ENCODE assay signal across 9 cellular contexts in genomic region chr14:21103165-21103709, GRCh38. TPM values are rescaled to one million over a fixed set of nuclear protein-coding genes. Genes with fewer than 3 reads are reported as not detected.
DNase-seq lines count a peak whose midpoint lies in the region; ATAC-seq and TF ChIP-seq lines count a peak whose summit lies in the region.
"Had no signal": no experiment of that assay in that cellular context is flagged by ENCODE, and none has a peak within 500 bp of the region (broad histone marks: within the 10 kb centered on the region; RNA-seq: fewer than 3 reads in every experiment).

No MANE protein-coding gene starts in this region.

- H3K27me3 Mint-ChIP-seq in activated naive CD8-positive, alpha-beta T cell = no peaks in the 10 kb centered on the region

- no peak for TF ChIP-seq CTCF in heart left ventricle (IDR thresholded peaks at IDR 0.05)
- TF ChIP-seq CTCF in left lung (IDR thresholded peaks at IDR 0.05) = no peak
- no peak for TF ChIP-seq CTCF in upper lobe of right lung (IDR thresholded peaks at IDR 0.05)

- no peak for ATAC-seq in heart left ventricle
- ATAC-seq in left lung = no peak
- ATAC-seq in upper lobe of right lung = no peak
- ATAC-seq in HG03159 (IDR thresholded peaks at IDR 0.05; ENCODE audit: unreplicated experiment) = no peak

- H3K36me3 Mint-ChIP-seq in activated naive CD8-positive, alpha-beta T cell = no peaks in the 10 kb centered on the region

- H3K27ac Mint-ChIP-seq in activated naive CD8-positive, alpha-beta T cell = peak overlapping the region; percentile 94

- H3K4me3 Mint-ChIP-seq in activated naive CD8-positive, alpha-beta T cell = peak overlapping the region; percentile 88

- no peak for DNase-seq in heart left ventricle
- no peak for DNase-seq in cardiac septum (ENCODE audit: low spot score)
- no peak for DNase-seq in left lung
- DNase-seq in upper lobe of right lung = no peak
- no peak for DNase-seq in NOMO-1 treated with DMSO at 0.1 percent for 48 hours (lab: John Stamatoyannopoulos, UW; ENCODE audit: unreplicated experiment)
- no peak for DNase-seq in NCI-H510A (lab: John Stamatoyannopoulos, UW)

- no peaks in the 10 kb centered on the region for H3K9me3 ChIP-seq in heart left ventricle
- no peaks in the 10 kb centered on the region for H3K9me3 ChIP-seq in left lung
- no peaks in the 10 kb centered on the region for H3K9me3 ChIP-seq in upper lobe of right lung

- no peaks in the 10 kb centered on the region for H3K36me3 ChIP-seq in heart left ventricle
- no peaks in the 10 kb centered on the region for H3K36me3 ChIP-seq in left lung
- no peaks in the 10 kb centered on the region for H3K36me3 ChIP-seq in upper lobe of right lung

- H3K27me3 ChIP-seq in heart left ventricle = no peaks in the 10 kb centered on the region
- H3K27me3 ChIP-seq in left lung = peaks cover 0 to 10% of the 10 kb centered on the region in 2 donors
- no peaks in the 10 kb centered on the region for H3K27me3 ChIP-seq in upper lobe of right lung

- H3K4me1 ChIP-seq in heart left ventricle (peaks cover 0 to 55% (median 37%) of the 10 kb centered on the region in 12 donors), left lung (peaks cover 25 to 52% of the 10 kb centered on the region in 2 donors), upper lobe of right lung (peaks cover 44% of the 10 kb centered on the region)

- TF ChIP-seq POLR2A in heart left ventricle (IDR thresholded peaks at IDR 0.05) = no peak

- H3K27ac ChIP-seq in heart left ventricle (peak overlapping the region; percentile 95 to 100 (median 97)), left lung (peak overlapping the region; percentile 97 to 98), upper lobe of right lung (peak overlapping the region; percentile 99)

- H3K9me3 Mint-ChIP-seq in activated naive CD8-positive, alpha-beta T cell (ENCODE audit: low read depth) = no peaks in the 10 kb centered on the region

- peaks cover 23% of the 10 kb centered on the region for H3K4me1 Mint-ChIP-seq in activated naive CD8-positive, alpha-beta T cell (ENCODE audit: low read depth)

- intact Hi-C loops in heart left ventricle (cut with DNase I) (loop anchor here in 7 of 10 donors (5.0 to 10.0 kb wide), 9 partner anchors 36 to 638 kb away; partner anchors contain the start of genes RNASE4 (in 3 of the 7), ANG (in 2 of the 7), PIP4P1 (in 1 of the 7) and PNP (in 1 of the 7)), cardiac septum (cut with DNase I) (loop anchor here (5.0 kb wide), 1 partner anchor 421 kb away; the partner anchor contains the start of gene RNASE4), left lung (cut with DNase I) (no loop called here), upper lobe of right lung (cut with DNase I) (loop anchor here (10.0 kb wide), 1 partner anchor 778 kb away; no protein-coding TSS in a partner anchor)

- WGBS in heart left ventricle, 4 donors = 1 to 3% (median 2%) methylated on average over 15 of the region's 15 CpGs

- H3K4me3 ChIP-seq in heart left ventricle (peak overlapping the region; percentile 61 to 88 (median 76)), left lung (peak overlapping the region; percentile 54 to 71), upper lobe of right lung (peak overlapping the region; percentile 81)

RNA-seq across cellular contexts. Expression of gene TMEM253, which starts 2.4 kb away (rescaled TPM):
- total RNA-seq in heart left ventricle (under 1 TPM in 6 of 9 donors, not detected in 3; 0.19 to 0.79 (median 0.36) TPM), cardiac septum (0.48 TPM), left lung (under 1 TPM; 0.58 to 0.85 TPM), upper lobe of right lung (0.67 TPM)
- polyA plus RNA-seq in heart left ventricle = under 1 TPM; 0.29 to 0.57 TPM
- total RNA-seq: lung microvascular endothelial cell had no signal

RNA-seq across cellular contexts. Expression of gene ZNF219, which starts 4.8 kb away (rescaled TPM):
- 10 to 100 TPM; 33.9 to 97.9 (median 38.2) TPM for total RNA-seq in heart left ventricle
- 10 to 100 TPM; 50.0 to 57.4 TPM for polyA plus RNA-seq in heart left ventricle
- total RNA-seq in cardiac septum = 51.1 TPM
- 10 to 100 TPM; 33.7 to 40.8 TPM for total RNA-seq in left lung
- 52.8 TPM for total RNA-seq in upper lobe of right lung

RNA-seq across cellular contexts. Expression of gene ARHGEF40, which starts 33.1 kb away (rescaled TPM):
- total RNA-seq in heart left ventricle = 10 to 100 TPM; 16.1 to 31.5 (median 18.8) TPM
- 10 to 100 TPM; 15.5 to 18.2 TPM for polyA plus RNA-seq in heart left ventricle
- total RNA-seq in cardiac septum = 26.3 TPM
- total RNA-seq in left lung = 10 to 100 TPM; 34.7 to 41.5 TPM
- 39.2 TPM for total RNA-seq in upper lobe of right lung

RNA-seq across cellular contexts. Expression of gene RNASE8, which starts 45.6 kb away (rescaled TPM):
- total RNA-seq in heart left ventricle (not detected), cardiac septum (not detected), left lung (not detected), upper lobe of right lung (not detected)
- polyA plus RNA-seq in heart left ventricle = not detected
- total RNA-seq: lung microvascular endothelial cell had no signal

RNA-seq across cellular contexts. Expression of gene OR5AU1, which starts 52.6 kb away (rescaled TPM):
- total RNA-seq in heart left ventricle (not detected), cardiac septum (not detected), left lung (not detected), upper lobe of right lung (not detected)
- polyA plus RNA-seq in heart left ventricle = not detected
- total RNA-seq: lung microvascular endothelial cell had no signal

Comparison
In these comparisons a context has a peak if more than half of its experiments do, and no peak if none do; other contexts are left out.
1. intact Hi-C loops: an anchor here in heart left ventricle (5.0 to 10.0 kb wide), cardiac septum (5.0 kb wide) and upper lobe of right lung (10.0 kb wide); none called in left lung.